Comparison of ENCODE assay signal across 19 cellular contexts in genomic region chr9:113513111-113513510, GRCh38. TPM values are rescaled to one million over a fixed set of nuclear protein-coding genes. Genes with fewer than 3 reads are reported as not detected.
DNase-seq lines count a peak whose midpoint lies in the region; ATAC-seq, FAIRE-seq and TF ChIP-seq lines count a peak whose summit lies in the region.
"Had no signal": no experiment of that assay in that cellular context is flagged by ENCODE, and none has a peak within 500 bp of the region (broad histone marks: within the 10 kb centered on the region; RNA-seq: fewer than 3 reads in every experiment).

No MANE protein-coding gene starts in this region.

- CTCF ChIA-PET in activated CD8-positive, alpha-beta T cell treated with anti-CD3 and anti-CD28 coated beads for 36 hours (lab: Charles Lee), result interaction anchor here (0.9 to 2.7 kb wide), 7 partner anchors 9 to 78 kb away, joined by 3 to 23 read pairs (median 7); no protein-coding TSS in a partner anchor

- H3K27me3 Mint-ChIP-seq in T-helper 1 cell treated with Interleukin-12 subunit alpha and Interleukin-12 subunit beta and Interleukin-4 antibody, amounts not matched to agents 30 μg/mL and 1 μg/mL, for 36 hours (ENCODE audit: low read depth), result no peaks in the 10 kb centered on the region
- no peaks in the 10 kb centered on the region for H3K27me3 Mint-ChIP-seq in CD4-positive, CD25-positive, alpha-beta regulatory T cell
- no peaks in the 10 kb centered on the region for H3K27me3 Mint-ChIP-seq in activated CD8-positive, alpha-beta T cell treated with anti-CD3 and anti-CD28 coated beads for 36 hours
- H3K27me3 Mint-ChIP-seq in endothelial cell (ENCODE audit: unreplicated experiment), result peaks cover 22% of the 10 kb centered on the region

- no peak for TF ChIP-seq CTCF in activated CD8-positive, alpha-beta T cell treated with anti-CD3 and anti-CD28 coated beads for 36 hours (IDR thresholded peaks at IDR 0.05)
- TF ChIP-seq CTCF in endothelial cell (IDR thresholded peaks at IDR 0.05; ENCODE audit: unreplicated experiment) (no peak), esophagus squamous epithelium (IDR thresholded peaks at IDR 0.05) (no peak)

- peak overlapping the region; percentile 26 for H3K4me3 ChIP-seq in CD4-positive, CD25-positive, alpha-beta regulatory T cell (ENCODE audit: low read depth, low read length)
- no peak overlapping the region for H3K4me3 ChIP-seq in esophagus squamous epithelium
- H3K4me3 ChIP-seq: uterus had no signal

- POLR2A ChIA-PET in activated CD8-positive, alpha-beta T cell treated with anti-CD3 and anti-CD28 coated beads for 36 hours (lab: Charles Lee), result interaction anchor here (1.0 to 3.5 kb wide), 7 partner anchors 8 to 102 kb away, joined by 3 to 46 read pairs (median 5); partner anchors contain the start of genes C9orf43 and POLE3

- intact Hi-C loops in activated CD8-positive, alpha-beta T cell treated with anti-CD3 and anti-CD28 coated beads for 36 hours (cut with micrococcal nuclease), result loop anchor here (10.0 kb wide), 1 partner anchor 238 kb away; the partner anchor contains the start of genes CDC26 and PRPF4
- intact Hi-C loops in esophagus squamous epithelium (cut with DNase I), result no loop called here

- H3K4me3 Mint-ChIP-seq in T-helper 1 cell treated with Interleukin-12 subunit alpha and Interleukin-12 subunit beta and Interleukin-4 antibody, amounts not matched to agents 30 μg/mL and 1 μg/mL, for 36 hours, result peak overlapping the region; percentile 70
- peak overlapping the region; percentile 42 to 85 (median 68) for H3K4me3 Mint-ChIP-seq in CD4-positive, CD25-positive, alpha-beta regulatory T cell
- peak overlapping the region; percentile 55 for H3K4me3 Mint-ChIP-seq in activated CD8-positive, alpha-beta T cell treated with anti-CD3 and anti-CD28 coated beads for 36 hours
- H3K4me3 Mint-ChIP-seq in endothelial cell (ENCODE audit: unreplicated experiment), result peak overlapping the region; percentile 79

- DNase-seq in T-helper 1 cell, result no peak
- no peak for DNase-seq in CD4-positive, CD25-positive, alpha-beta regulatory T cell
- DNase-seq in activated CD8-positive, alpha-beta T cell treated with anti-CD3 and anti-CD28 coated beads for 36 hours, result peak; percentile 24
- DNase-seq in endothelial cell (ENCODE audit: low spot score), result no peak
- DNase-seq in NCI-H128 (lab: John Stamatoyannopoulos, UW; ENCODE audit: unreplicated experiment), result no peak
- no peak for DNase-seq in RCC 7860 (ENCODE audit: low spot score)
- DNase-seq in esophagus squamous epithelium (lab: John Stamatoyannopoulos, UW), result no peak
- DNase-seq: activated CD4-positive, alpha-beta T cell treated with anti-CD3 and anti-CD28 coated beads for 1 hour; caudate nucleus; left ventricle myocardium superior; NCI-H1417 treated with DMSO at 0.1 percent for 48 hours; NCI-H510A; RPMI8226; substantia nigra; uterus had no signal

- H3K9me3 ChIP-seq in CD4-positive, CD25-positive, alpha-beta regulatory T cell (ENCODE audit: control insufficient read depth in 2 of 2, low read length in 2 of 2), result no peaks in the 10 kb centered on the region
- no peaks in the 10 kb centered on the region for H3K9me3 ChIP-seq in esophagus squamous epithelium
- H3K9me3 ChIP-seq: uterus had no signal

- no peaks in the 10 kb centered on the region for H3K27me3 ChIP-seq in CD4-positive, CD25-positive, alpha-beta regulatory T cell (ENCODE audit: control insufficient read depth, insufficient read depth, low read length)
- H3K27me3 ChIP-seq in esophagus squamous epithelium, result no peaks in the 10 kb centered on the region
- H3K27me3 ChIP-seq: uterus had no signal

- H3K4me1 Mint-ChIP-seq in T-helper 1 cell treated with Interleukin-12 subunit alpha and Interleukin-12 subunit beta and Interleukin-4 antibody, amounts not matched to agents 30 μg/mL and 1 μg/mL, for 36 hours (ENCODE audit: low read depth), result peaks cover 53% of the 10 kb centered on the region
- peaks cover 13 to 75% (median 54%) of the 10 kb centered on the region in 4 donors for H3K4me1 Mint-ChIP-seq in CD4-positive, CD25-positive, alpha-beta regulatory T cell
- H3K4me1 Mint-ChIP-seq in activated CD8-positive, alpha-beta T cell treated with anti-CD3 and anti-CD28 coated beads for 36 hours (ENCODE audit: low read depth), result peaks cover 70% of the 10 kb centered on the region
- H3K4me1 Mint-ChIP-seq in endothelial cell (ENCODE audit: unreplicated experiment), result peaks cover 83% of the 10 kb centered on the region

- H3K9me3 Mint-ChIP-seq in T-helper 1 cell treated with Interleukin-12 subunit alpha and Interleukin-12 subunit beta and Interleukin-4 antibody, amounts not matched to agents 30 μg/mL and 1 μg/mL, for 36 hours, result no peaks in the 10 kb centered on the region
- no peaks in the 10 kb centered on the region for H3K9me3 Mint-ChIP-seq in CD4-positive, CD25-positive, alpha-beta regulatory T cell
- no peaks in the 10 kb centered on the region for H3K9me3 Mint-ChIP-seq in activated CD8-positive, alpha-beta T cell treated with anti-CD3 and anti-CD28 coated beads for 36 hours
- H3K9me3 Mint-ChIP-seq in endothelial cell (ENCODE audit: unreplicated experiment), result no peaks in the 10 kb centered on the region

- FAIRE-seq in RCC 7860 (lab: Jason Lieb, UNC), result no peak
- FAIRE-seq: HepG2 had no signal

- H3K4me1 ChIP-seq in CD4-positive, CD25-positive, alpha-beta regulatory T cell (ENCODE audit: control insufficient read depth, insufficient read depth, low read length, poor library complexity, severe bottlenecking), result peaks cover 59% of the 10 kb centered on the region
- H3K4me1 ChIP-seq in esophagus squamous epithelium, result peaks cover 0 to 63% (median 12%) of the 10 kb centered on the region in 3 donors
- H3K4me1 ChIP-seq: uterus had no signal

- ATAC-seq in CD4-positive, CD25-positive, alpha-beta regulatory T cell (ENCODE audit: low read depth in 2 of 2), result no peak
- no peak for ATAC-seq in activated CD8-positive, alpha-beta T cell treated with anti-CD3 and anti-CD28 coated beads for 36 hours
- ATAC-seq: HepG2, left ventricle myocardium superior, SK-N-SH treated with all-trans-retinoic acid at 6 μM for 48 hours had no signal

- WGBS in esophagus squamous epithelium, 2 donors, result 80 to 86% methylated on average over 8 of the region's 8 CpGs

- peak overlapping the region; percentile 84 for H3K27ac Mint-ChIP-seq in T-helper 1 cell treated with Interleukin-12 subunit alpha and Interleukin-12 subunit beta and Interleukin-4 antibody, amounts not matched to agents 30 μg/mL and 1 μg/mL, for 36 hours
- H3K27ac Mint-ChIP-seq in CD4-positive, CD25-positive, alpha-beta regulatory T cell, result peak overlapping the region; percentile 91 to 97 (median 93)
- H3K27ac Mint-ChIP-seq in activated CD8-positive, alpha-beta T cell treated with anti-CD3 and anti-CD28 coated beads for 36 hours, result peak overlapping the region; percentile 97
- H3K27ac Mint-ChIP-seq in endothelial cell (ENCODE audit: unreplicated experiment), result peak overlapping the region; percentile 65

- TF ChIP-seq POLR2A in esophagus squamous epithelium (IDR thresholded peaks at IDR 0.05), result no peak

- H3K36me3 ChIP-seq in CD4-positive, CD25-positive, alpha-beta regulatory T cell (ENCODE audit: control insufficient read depth, insufficient read depth, low read length), result no peaks in the 10 kb centered on the region
- peaks cover 0 to 35% (median 0%) of the 10 kb centered on the region in 3 donors for H3K36me3 ChIP-seq in esophagus squamous epithelium
- H3K36me3 ChIP-seq: uterus had no signal

- peak overlapping the region; percentile 75 for H3K27ac ChIP-seq in CD4-positive, CD25-positive, alpha-beta regulatory T cell (ENCODE audit: insufficient read depth, low read length, poor library complexity, severe bottlenecking)
- no peak overlapping the region for H3K27ac ChIP-seq in esophagus squamous epithelium
- H3K27ac ChIP-seq: 22Rv1, uterus had no signal

- H3K36me3 Mint-ChIP-seq in T-helper 1 cell treated with Interleukin-12 subunit alpha and Interleukin-12 subunit beta and Interleukin-4 antibody, amounts not matched to agents 30 μg/mL and 1 μg/mL, for 36 hours (ENCODE audit: low read depth), result no peaks in the 10 kb centered on the region
- no peaks in the 10 kb centered on the region for H3K36me3 Mint-ChIP-seq in CD4-positive, CD25-positive, alpha-beta regulatory T cell
- peaks cover 4% of the 10 kb centered on the region for H3K36me3 Mint-ChIP-seq in activated CD8-positive, alpha-beta T cell treated with anti-CD3 and anti-CD28 coated beads for 36 hours (ENCODE audit: low read depth)
- peaks cover 83% of the 10 kb centered on the region for H3K36me3 Mint-ChIP-seq in endothelial cell (ENCODE audit: low read depth, unreplicated experiment)

RNA-seq across cellular contexts. Expression of gene RGS3, which starts 49.6 kb away (rescaled TPM):
- total RNA-seq in CD4-positive, CD25-positive, alpha-beta regulatory T cell, result 12.6 TPM
- 10 to 100 TPM in 3 of 4 donors, 1 to 10 TPM in 1; 8.5 to 15.5 (median 11.3) TPM for polyA plus RNA-seq in CD4-positive, CD25-positive, alpha-beta regulatory T cell
- 10 to 100 TPM; 51.0 to 51.5 TPM for total RNA-seq in activated CD8-positive, alpha-beta T cell treated with anti-CD3 and anti-CD28 coated beads for 36 hours
- total RNA-seq in endothelial cell (ENCODE audit: unreplicated experiment) (474 TPM), esophagus squamous epithelium (10 to 100 TPM in 3 of 4 donors, 1 to 10 TPM in 1; 9.7 to 16.3 (median 12.7) TPM)
